In the genomic region with DNA sequence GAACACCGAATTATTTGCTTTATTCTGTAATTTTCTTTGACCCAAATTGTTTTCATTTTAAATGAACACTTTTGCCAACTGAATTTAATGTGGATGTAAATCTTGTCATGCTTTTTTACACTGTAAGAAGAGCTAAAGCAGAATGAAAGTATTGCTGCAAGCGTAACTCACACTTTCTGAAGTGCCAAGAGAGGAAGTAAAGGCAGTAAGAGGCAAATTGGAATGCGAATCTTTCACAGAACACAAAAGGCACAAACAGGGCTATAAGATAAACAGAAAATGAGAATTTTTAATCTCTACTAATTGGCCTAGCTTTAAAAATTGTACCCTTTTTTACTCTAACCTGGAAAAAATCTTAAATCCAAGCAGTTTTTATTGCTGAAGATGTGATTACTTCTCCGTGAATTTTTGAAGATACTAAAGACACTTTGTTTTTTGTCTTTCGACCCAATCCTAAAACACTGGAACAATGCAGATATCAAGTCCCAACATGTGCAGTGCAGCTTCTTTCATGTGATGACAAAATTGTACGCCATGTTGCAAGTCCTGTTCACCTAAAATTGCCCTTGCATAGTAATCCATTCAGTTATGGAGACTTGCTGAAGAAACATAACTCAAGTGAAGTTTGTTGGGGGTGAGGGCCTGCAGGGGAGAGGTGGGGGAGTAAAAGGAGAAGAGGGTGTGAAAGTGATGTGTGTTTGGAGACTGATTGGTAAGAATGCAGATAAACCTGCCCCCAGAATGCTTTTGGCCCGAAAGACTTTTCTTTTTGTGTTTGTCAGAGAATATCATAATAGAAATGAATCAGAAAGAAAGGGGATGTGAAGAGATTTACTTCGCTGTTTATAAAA, we compare ENCODE assay signal across 8 cellular contexts. TPM values are rescaled to one million over a fixed set of nuclear protein-coding genes. Genes with fewer than 3 reads are reported as not detected.
DNase-seq lines count a peak whose midpoint lies in the region; ATAC-seq and TF ChIP-seq lines count a peak whose summit lies in the region.

No MANE protein-coding gene starts in this region.

- H3K4me3 ChIP-seq in H7 (ENCODE audit: insufficient read depth, low read depth, low read length) (peak overlapping the region; percentile 95), Panc1 (ENCODE audit: low read depth in 2 of 2, low read length in 2 of 2) (peak overlapping the region; percentile 83 to 91), esophagus squamous epithelium (peak overlapping the region; percentile 65 to 98 (median 86))

- 31% methylated on average over 8 of the region's 8 CpGs for WGBS in esophagus squamous epithelium, 2 donors

- CTCF ChIA-PET in Panc1 (lab: Charles Lee), result no interaction called here

- H3K27me3 ChIP-seq in H7 (ENCODE audit: control insufficient read depth, insufficient read depth, low read length) (no peaks in the 10 kb centered on the region), Panc1 (ENCODE audit: control insufficient read depth, insufficient read depth, low read length) (no peaks in the 10 kb centered on the region), esophagus squamous epithelium (no peaks in the 10 kb centered on the region)

- TF ChIP-seq CTCF in Panc1 (IDR thresholded peaks at IDR 0.05), result no peak
- TF ChIP-seq CTCF in esophagus squamous epithelium (IDR thresholded peaks at IDR 0.05), result no peak

- intact Hi-C loops in Panc1 (cut with micrococcal nuclease; ENCODE audit: unreplicated experiment) (loop anchor here (5.0 kb wide), 1 partner anchor 160 kb away; no protein-coding TSS in a partner anchor), esophagus squamous epithelium (cut with DNase I) (loop anchor here (5.0 kb wide), 1 partner anchor 70 kb away; no protein-coding TSS in a partner anchor)

- TSS peak; percentile 77 for BruUV-seq in Panc1 (replicated peaks; lab: Mats Ljungman, UMichigan)

- H3K27ac ChIP-seq in Panc1 (ENCODE audit: low read length) (peak overlapping the region; percentile 79), esophagus squamous epithelium (peak overlapping the region; percentile 80 to 91 (median 85))

- H3K9me3 ChIP-seq in Panc1 (ENCODE audit: control insufficient read depth, insufficient read depth, low read depth, low read length) (no peaks in the 10 kb centered on the region), esophagus squamous epithelium (no peaks in the 10 kb centered on the region)

- H3K36me3 ChIP-seq in H7 (replicated peaks; ENCODE audit: control insufficient read depth, insufficient read depth, low read length), result peaks cover 16% of the 10 kb centered on the region
- peaks cover 2% of the 10 kb centered on the region; the same call in 1 of the 2 replicates for H3K36me3 ChIP-seq in Panc1 (ENCODE audit: control insufficient read depth, insufficient read depth, low read length)
- H3K36me3 ChIP-seq in esophagus squamous epithelium, result peaks cover 0 to 15% (median 0%) of the 10 kb centered on the region in 3 donors

- no peak for TF ChIP-seq POLR2A in esophagus squamous epithelium (IDR thresholded peaks at IDR 0.05)

- POLR2A ChIA-PET in Panc1 (lab: Charles Lee), result interaction anchor here (0.6 kb wide), 1 partner anchor 1349 kb away, joined by 5 read pairs; no protein-coding TSS in a partner anchor

- ATAC-seq in Panc1, result no peak
- no peak for ATAC-seq in GM21526 (IDR thresholded peaks at IDR 0.05; ENCODE audit: low FRiP score, unreplicated experiment)

- H3K4me1 ChIP-seq in Panc1 (ENCODE audit: control insufficient read depth, insufficient read depth, low read length) (peaks cover 37% of the 10 kb centered on the region), esophagus squamous epithelium (peaks cover 29 to 68% (median 33%) of the 10 kb centered on the region in 3 donors)

- DNase-seq in H7 (no peak), Panc1 (ENCODE audit: low read depth, low spot score) (no peak), esophagus squamous epithelium (lab: John Stamatoyannopoulos, UW) (no peak), pons (ENCODE audit: low spot score) (peak; percentile 37), amniotic stem cell (lab: John Stamatoyannopoulos, UW) (no peak), NCI-H774 (lab: John Stamatoyannopoulos, UW) (no peak), anterior cingulate cortex (lab: John Stamatoyannopoulos, UW) (no peak)

- in situ Hi-C loops in Panc1 (cut with HindIII; ENCODE audit: low pct_unique_long_range_greater_than_20kb, low sequenced_read_pairs), result no loop called here

RNA-seq across cellular contexts. Expression of a gene that starts 1.4 kb away (rescaled TPM):
- 65.9 and 68.0 TPM in 2 replicates for total RNA-seq in H7 (2014; rRNA removed; shearing (Covaris generic))
- total RNA-seq in Panc1 (2021; ENCODE audit: unreplicated experiment) (12.7 TPM), esophagus squamous epithelium (10 to 100 TPM in 1 of 4 donors, 1 to 10 TPM in 3; 4.5 to 11.6 (median 6.4) TPM)
- 9.6 TPM for polyA plus RNA-seq in Panc1 (2012; ENCODE audit: insufficient read length)
